9 cellular contexts compared by ENCODE assay signal in the genomic region with DNA sequence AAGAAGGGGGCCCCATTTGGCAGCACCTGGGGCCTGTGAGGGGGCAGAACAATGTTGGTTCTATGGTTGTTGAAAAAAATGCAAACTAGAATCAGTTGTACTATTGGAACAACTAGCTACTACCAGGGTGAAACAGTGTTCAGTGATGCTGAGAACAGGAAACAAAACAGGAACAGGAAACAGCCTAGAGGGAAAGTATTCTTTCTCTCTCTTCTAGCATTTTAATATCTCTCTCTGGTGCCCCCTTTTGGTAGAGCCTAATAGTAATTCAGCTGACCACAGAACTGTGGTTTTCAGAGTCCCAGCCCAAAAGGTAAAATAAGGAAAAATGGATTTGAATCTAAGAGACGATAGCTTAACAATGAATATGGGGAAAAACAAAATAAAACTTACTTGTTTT.
A peak's percentile ranks its signal among the peaks of the same experiment; 100 is the strongest.
DNase-seq lines count a peak whose midpoint lies in the region; ATAC-seq, FAIRE-seq and TF ChIP-seq lines count a peak whose summit lies in the region.
"Had no signal": no experiment of that assay in that cellular context is flagged by ENCODE, and none has a peak within 500 bp of the region (broad histone marks: within the 10 kb centered on the region; RNA-seq: fewer than 3 reads in every experiment).

No MANE protein-coding gene starts in this region.

- no peak for DNase-seq in heart right ventricle
- no peak for DNase-seq in right cardiac atrium
- DNase-seq in brain microvascular endothelial cell = peak; percentile 20
- no peak for DNase-seq in activated CD4-positive, alpha-beta T cell treated with anti-CD3 and anti-CD28 coated beads for 4 hours
- no peak for DNase-seq in small intestine
- DNase-seq in CD14-positive monocyte (ENCODE audit: low spot score) = no peak
- DNase-seq in suprapubic skin (ENCODE audit: low spot score in 2 of 2) = no peak

- H3K4me3 Mint-ChIP-seq in CD14-positive monocyte = no peak overlapping the region

- no peak overlapping the region for H3K27ac Mint-ChIP-seq in CD14-positive monocyte

- H3K27me3 ChIP-seq in heart right ventricle (no peaks in the 10 kb centered on the region), right cardiac atrium (ENCODE audit: control insufficient read depth, insufficient read depth) (no peaks in the 10 kb centered on the region), brain microvascular endothelial cell (replicated peaks) (no peaks in the 10 kb centered on the region), small intestine (ENCODE audit: control insufficient read depth in 2 of 2, insufficient read depth in 2 of 2, low read length in 2 of 2) (no peaks in the 10 kb centered on the region), suprapubic skin (no peaks in the 10 kb centered on the region)
- H3K27me3 ChIP-seq: neutrophil had no signal

- intact Hi-C loops in heart right ventricle (cut with DNase I) (loop anchor here in 3 of 10 donors (5.0 to 10.0 kb wide), 3 partner anchors 99 to 122 kb away; no protein-coding TSS in a partner anchor), right cardiac atrium (cut with DNase I) (no loop called here), CD14-positive monocyte (cut with micrococcal nuclease) (no loop called here)

- H3K36me3 ChIP-seq in heart right ventricle (no peaks in the 10 kb centered on the region), brain microvascular endothelial cell (replicated peaks) (no peaks in the 10 kb centered on the region), small intestine (ENCODE audit: control insufficient read depth in 2 of 2, insufficient read depth in 2 of 2, low read length in 2 of 2) (no peaks in the 10 kb centered on the region), suprapubic skin (no peaks in the 10 kb centered on the region)
- H3K36me3 ChIP-seq: neutrophil had no signal

- in situ Hi-C loops in brain microvascular endothelial cell (cut with HindIII; ENCODE audit: low pct_ligation_motif_present, low sequenced_read_pairs) = no loop called here

- no peaks in the 10 kb centered on the region for H3K27me3 Mint-ChIP-seq in CD14-positive monocyte (ENCODE audit: low read depth in 3 of 3)

- H3K4me1 Mint-ChIP-seq in CD14-positive monocyte = no peaks in the 10 kb centered on the region

- H3K36me3 Mint-ChIP-seq in CD14-positive monocyte = no peaks in the 10 kb centered on the region

- H3K27ac ChIP-seq in heart right ventricle (no peak overlapping the region), right cardiac atrium (ENCODE audit: low read length) (no peak overlapping the region), brain microvascular endothelial cell (no peak overlapping the region), small intestine (ENCODE audit: low read depth in 1 of 2, low read length in 1 of 2) (no peak overlapping the region), suprapubic skin (no peak overlapping the region)
- H3K27ac ChIP-seq: neutrophil had no signal

- H3K4me3 ChIP-seq in heart right ventricle = no peak overlapping the region
- no peak overlapping the region for H3K4me3 ChIP-seq in right cardiac atrium (ENCODE audit: low read length)
- H3K4me3 ChIP-seq in brain microvascular endothelial cell (ENCODE audit: low read depth, low read length) = no peak overlapping the region
- H3K4me3 ChIP-seq in small intestine (ENCODE audit: low read depth in 1 of 2, low read length in 2 of 2) = no peak overlapping the region
- H3K4me3 ChIP-seq in suprapubic skin = no peak overlapping the region

- no peak for TF ChIP-seq EP300 in suprapubic skin (IDR thresholded peaks at IDR 0.05)

- TF ChIP-seq CTCF in heart right ventricle (IDR thresholded peaks at IDR 0.05) = peak in 8 of 9 donors; percentile 22 to 54 (median 38)
- TF ChIP-seq CTCF in brain microvascular endothelial cell (IDR thresholded peaks at IDR 0.05; ENCODE audit: low read depth, low read length, missing control alignments) = peak; percentile 39
- no peak for TF ChIP-seq CTCF in CD14-positive monocyte (IDR thresholded peaks at IDR 0.05)
- no peak for TF ChIP-seq CTCF in suprapubic skin (IDR thresholded peaks at IDR 0.05)

- TF ChIP-seq POLR2A in suprapubic skin (IDR thresholded peaks at IDR 0.05) = no peak

- 92 to 100% methylated on average over 1 of the region's 1 CpG for WGBS in heart right ventricle, 2 donors
- 93% methylated on average over 1 of the region's 1 CpG for WGBS in right cardiac atrium
- WGBS in small intestine, 3 donors = 85 to 95% (median 88%) methylated on average over 1 of the region's 1 CpG
- WGBS in suprapubic skin = 90% methylated on average over 1 of the region's 1 CpG

- ATAC-seq in heart right ventricle (no peak), right cardiac atrium (no peak), HG03469 (IDR thresholded peaks at IDR 0.05; ENCODE audit: unreplicated experiment) (peak; percentile 91)

- FAIRE-seq in small intestine (lab: Jason Lieb, UNC) = no peak

- H3K9me3 ChIP-seq in heart right ventricle (peaks cover 0 to 31% (median 0%) of the 10 kb centered on the region in 11 donors), right cardiac atrium (ENCODE audit: control insufficient read depth, low read length) (no peaks in the 10 kb centered on the region), small intestine (ENCODE audit: control insufficient read depth, low read depth) (no peaks in the 10 kb centered on the region), suprapubic skin (peaks cover 3% of the 10 kb centered on the region)
- H3K9me3 ChIP-seq: neutrophil had no signal

- H3K9me3 Mint-ChIP-seq in CD14-positive monocyte = peaks cover 0 to 12% (median 6%) of the 10 kb centered on the region in 7 donors

- no peaks in the 10 kb centered on the region for H3K4me1 ChIP-seq in heart right ventricle
- H3K4me1 ChIP-seq in right cardiac atrium (ENCODE audit: control insufficient read depth, insufficient read depth, low read length) = no peaks in the 10 kb centered on the region
- H3K4me1 ChIP-seq in small intestine (ENCODE audit: control insufficient read depth in 2 of 2, insufficient read depth in 1 of 2, low read depth in 1 of 2, low read length in 1 of 2) = no peaks in the 10 kb centered on the region
- H3K4me1 ChIP-seq in suprapubic skin = no peaks in the 10 kb centered on the region

Comparison
In these comparisons a context has a peak if more than half of its experiments do, and no peak if none do; other contexts are left out.
1. CTCF ChIP-seq: peak in heart right ventricle (8 of 9) and brain microvascular endothelial cell (single experiment); none in CD14-positive monocyte (single experiment) and suprapubic skin (0 of 2).